1 cellular context compared by ENCODE assay signal in genomic region chr14:93960774-93961438, GRCh38.
TF ChIP-seq lines count a peak whose summit lies in the region.

No MANE protein-coding gene starts in this region.

TF ChIP-seq in IMR-90, 13 proteins besides CTCF, POLR2A, EP300 and RAD21:
- no peak for TF ChIP-seq BHLHE40 (IDR thresholded peaks at IDR 0.05; ENCODE audit: low read depth, low read length)
- no peak for TF ChIP-seq FOS (IDR thresholded peaks at IDR 0.05; ENCODE audit: low read depth, low read length)
- TF ChIP-seq, protein P1, sequence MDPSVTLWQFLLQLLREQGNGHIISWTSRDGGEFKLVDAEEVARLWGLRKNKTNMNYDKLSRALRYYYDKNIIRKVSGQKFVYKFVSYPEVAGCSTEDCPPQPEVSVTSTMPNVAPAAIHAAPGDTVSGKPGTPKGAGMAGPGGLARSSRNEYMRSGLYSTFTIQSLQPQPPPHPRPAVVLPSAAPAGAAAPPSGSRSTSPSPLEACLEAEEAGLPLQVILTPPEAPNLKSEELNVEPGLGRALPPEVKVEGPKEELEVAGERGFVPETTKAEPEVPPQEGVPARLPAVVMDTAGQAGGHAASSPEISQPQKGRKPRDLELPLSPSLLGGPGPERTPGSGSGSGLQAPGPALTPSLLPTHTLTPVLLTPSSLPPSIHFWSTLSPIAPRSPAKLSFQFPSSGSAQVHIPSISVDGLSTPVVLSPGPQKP (IDR thresholded peaks at IDR 0.05; ENCODE audit: borderline replicate concordance, low read depth, low read length) = no peak
- TF ChIP-seq MAFK (IDR thresholded peaks at IDR 0.05; ENCODE audit: low read depth, low read length) = no peak
- TF ChIP-seq, protein P2, sequence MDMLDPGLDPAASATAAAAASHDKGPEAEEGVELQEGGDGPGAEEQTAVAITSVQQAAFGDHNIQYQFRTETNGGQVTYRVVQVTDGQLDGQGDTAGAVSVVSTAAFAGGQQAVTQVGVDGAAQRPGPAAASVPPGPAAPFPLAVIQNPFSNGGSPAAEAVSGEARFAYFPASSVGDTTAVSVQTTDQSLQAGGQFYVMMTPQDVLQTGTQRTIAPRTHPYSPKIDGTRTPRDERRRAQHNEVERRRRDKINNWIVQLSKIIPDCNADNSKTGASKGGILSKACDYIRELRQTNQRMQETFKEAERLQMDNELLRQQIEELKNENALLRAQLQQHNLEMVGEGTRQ (IDR thresholded peaks at IDR 0.05; ENCODE audit: low read depth, low read length) = no peak
- TF ChIP-seq MXI1 (IDR thresholded peaks at IDR 0.05; ENCODE audit: borderline replicate concordance, low read depth, low read length) = no peak
- TF ChIP-seq SMC3 (IDR thresholded peaks at IDR 0.05; ENCODE audit: low read depth, low read length) = no peak
- no peak for TF ChIP-seq CEBPB (IDR thresholded peaks at IDR 0.05; ENCODE audit: low read depth, low read length)
- no peak for TF ChIP-seq NFE2L2 (IDR thresholded peaks at IDR 0.05; ENCODE audit: low read depth, low read length)
- TF ChIP-seq CHD1 (IDR thresholded peaks at IDR 0.05; ENCODE audit: low read depth, low read length) = no peak
- TF ChIP-seq MAZ (IDR thresholded peaks at IDR 0.05; ENCODE audit: borderline replicate concordance, low read depth, low read length) = no peak
- no peak for TF ChIP-seq RCOR1 (IDR thresholded peaks at IDR 0.05; ENCODE audit: insufficient replicate concordance, low read length)
